In the genomic region with DNA sequence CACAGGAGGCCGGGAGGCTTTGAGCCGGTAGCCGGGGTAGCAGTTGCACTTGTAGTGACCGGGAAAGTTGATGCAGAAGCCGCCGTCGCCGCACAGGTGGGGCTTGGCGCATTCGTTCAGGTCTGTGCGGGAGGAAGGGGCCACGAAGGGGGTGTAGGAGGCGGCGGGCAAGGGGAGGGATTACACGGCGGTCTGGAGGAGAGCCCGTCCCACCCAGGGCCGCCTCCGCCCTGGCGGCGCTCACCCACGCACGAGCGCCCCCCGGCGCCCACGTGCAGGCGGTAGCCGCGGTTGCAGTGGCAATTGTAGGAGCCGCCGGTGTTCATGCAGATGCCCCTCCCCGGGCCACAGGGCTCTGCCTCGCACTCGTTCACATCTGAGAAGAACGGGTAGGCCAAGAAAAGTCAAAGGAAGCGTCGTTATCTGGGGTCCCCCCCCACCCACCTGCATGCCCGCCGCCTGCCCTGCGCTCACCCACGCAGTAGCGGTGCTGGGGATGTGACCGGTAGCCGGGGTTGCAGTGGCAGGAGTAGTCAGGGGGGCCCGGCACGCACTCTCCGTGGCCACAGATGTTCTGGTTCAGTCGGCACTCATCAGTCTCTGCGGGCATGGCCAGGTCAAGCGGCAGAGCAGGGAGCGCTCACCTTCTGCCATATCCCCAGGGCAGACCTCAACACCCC, we compare ENCODE assay signal across 15 cellular contexts. TPM values are rescaled to one million over a fixed set of nuclear protein-coding genes. Genes with fewer than 3 reads are reported as not detected.
DNase-seq lines count a peak whose midpoint lies in the region; ATAC-seq and TF ChIP-seq lines count a peak whose summit lies in the region.
"Had no signal": no experiment of that assay in that cellular context is flagged by ENCODE, and none has a peak within 500 bp of the region (broad histone marks: within the 10 kb centered on the region; RNA-seq: fewer than 3 reads in every experiment).

No MANE protein-coding gene starts in this region.

- no peaks in the 10 kb centered on the region for H3K79me2 ChIP-seq in OCI-LY7 (ENCODE audit: insufficient read depth, low read depth, low read length)

- no peak for ATAC-seq in activated naive CD8-positive, alpha-beta T cell treated with anti-CD3 and anti-CD28 coated beads, Interleukin-2, amount 10 ng/mL, durations not matched to agents 7 days and 5 days (ENCODE audit: low read depth)

- DNase-seq in activated T-cell treated with anti-CD3 and anti-CD28 coated beads, Interleukin-2, amount 50 U/mL, for 24 hours = no peak
- DNase-seq in activated T-cell treated with anti-CD3 and anti-CD28 coated beads for 4 hours (no peak), OCI-LY7 (ENCODE audit: low spot score) (peak; percentile 65), neuronal stem cell (ENCODE audit: low spot score) (no peak), foreskin melanocyte (no peak), C1 segment of cervical spinal cord (lab: John Stamatoyannopoulos, UW) (no peak)
- DNase-seq in activated naive CD8-positive, alpha-beta T cell treated with anti-CD3 and anti-CD28 coated beads, Interleukin-2, amount 10 ng/mL, durations not matched to agents 7 days and 5 days = peak; percentile 45
- DNase-seq in stimulated activated CD4-positive, alpha-beta T cell treated with anti-CD3 and anti-CD28 coated beads, Interleukin-4, amount 100 ng/mL, for 24 hours = no peak
- DNase-seq: activated naive CD4-positive, alpha-beta T cell treated with Interleukin-2 at 50 U/mL for 16 hours; DMS79 treated with DMSO at 0.1 percent for 48 hours; heart right ventricle; NCI-H1092 treated with DMSO at 0.1 percent for 48 hours; NCI-H446 had no signal

- peak overlapping the region; percentile 49 for H3K23ac ChIP-seq in neuronal stem cell (ENCODE audit: low read depth, low read length, poor library complexity)

- no TSS peak for BruUV-seq in OCI-LY7 (replicated peaks; lab: Mats Ljungman, UMichigan)

- TF ChIP-seq CTCF in OCI-LY7 (conservative IDR thresholded peaks at IDR 0.05; ENCODE audit: low read length) = peak; percentile 76

- peak overlapping the region; percentile 43 for H3K4ac ChIP-seq in neuronal stem cell (ENCODE audit: low read length)

- H3K27ac ChIP-seq in OCI-LY7 (ENCODE audit: low read depth, low read length, poor library complexity, severe bottlenecking) (peak overlapping the region; percentile 84), neuronal stem cell (replicated peaks; ENCODE audit: low read length) (no peak overlapping the region)
- H3K27ac ChIP-seq: epithelial cell of prostate, heart right ventricle had no signal

- H3K36me3 Mint-ChIP-seq in activated T-cell treated with anti-CD3 and anti-CD28 coated beads, Interleukin-2, amount 50 U/mL, for 24 hours (ENCODE audit: low read depth) = peaks cover 44% of the 10 kb centered on the region
- peaks cover 31% of the 10 kb centered on the region for H3K36me3 Mint-ChIP-seq in activated naive CD8-positive, alpha-beta T cell treated with anti-CD3 and anti-CD28 coated beads, Interleukin-2, amount 10 ng/mL, durations not matched to agents 7 days and 5 days

- H3K36me3 ChIP-seq in OCI-LY7 (ENCODE audit: insufficient read depth, low read length) (no peaks in the 10 kb centered on the region), neuronal stem cell (replicated peaks in 1 of 2; ENCODE audit: control insufficient read depth in 2 of 2, insufficient read depth in 2 of 2, low read length in 2 of 2) (peaks cover 0 to 17% of the 10 kb centered on the region in 2 donors)

- no peak overlapping the region for H2BK5ac ChIP-seq in neuronal stem cell (ENCODE audit: low read length)

- no peak overlapping the region for H3K14ac ChIP-seq in neuronal stem cell (ENCODE audit: low read length)

- peak overlapping the region; percentile 72 for H2AK5ac ChIP-seq in neuronal stem cell (ENCODE audit: low read depth, low read length)

- H2BK12ac ChIP-seq in neuronal stem cell (ENCODE audit: low read length) = no peak overlapping the region

- peak overlapping the region; percentile 17 for H3K27ac Mint-ChIP-seq in activated T-cell treated with anti-CD3 and anti-CD28 coated beads, Interleukin-2, amount 50 U/mL, for 24 hours
- peak overlapping the region; percentile 60 for H3K27ac Mint-ChIP-seq in activated naive CD8-positive, alpha-beta T cell treated with anti-CD3 and anti-CD28 coated beads, Interleukin-2, amount 10 ng/mL, durations not matched to agents 7 days and 5 days

- H3K9ac ChIP-seq in neuronal stem cell (ENCODE audit: low read depth, low read length, poor library complexity) = peak overlapping the region; percentile 36

- peaks cover 0 to 52% (median 5%) of the 10 kb centered on the region in 3 experiments for H3K27me3 ChIP-seq in neuronal stem cell (ENCODE audit: control insufficient read depth in 3 of 3, insufficient read depth in 3 of 3, low read depth in 1 of 3, low read length in 3 of 3)
- H3K27me3 ChIP-seq: heart right ventricle, vagina had no signal

- POLR2A ChIA-PET in OCI-LY7 (lab: Charles Lee) = interaction anchor here (0.8 kb wide), 1 partner anchor 67 kb away, joined by 3 read pairs; a partner anchor contains a TSS
- POLR2A ChIA-PET in activated naive CD8-positive, alpha-beta T cell treated with anti-CD3 and anti-CD28 coated beads, Interleukin-2, amount 10 ng/mL, durations not matched to agents 7 days and 5 days (lab: Charles Lee) = interaction anchor here (1.1 to 4.6 kb wide), 8 partner anchors 10 to 142 kb away, joined by 3 to 42 read pairs (median 4); a partner anchor contains a TSS

- H3K4me3 Mint-ChIP-seq in activated T-cell treated with anti-CD3 and anti-CD28 coated beads, Interleukin-2, amount 50 U/mL, for 24 hours = peak overlapping the region; percentile 68
- H3K4me3 Mint-ChIP-seq in activated naive CD8-positive, alpha-beta T cell treated with anti-CD3 and anti-CD28 coated beads, Interleukin-2, amount 10 ng/mL, durations not matched to agents 7 days and 5 days = peak overlapping the region; percentile 80

- H4K20me1 ChIP-seq in OCI-LY7 (ENCODE audit: insufficient read depth, low read length) = no peaks in the 10 kb centered on the region

- H3K9me3 ChIP-seq in OCI-LY7 (ENCODE audit: low read length) (no peaks in the 10 kb centered on the region), neuronal stem cell (replicated peaks in 1 of 2; ENCODE audit: control insufficient read depth in 2 of 2, insufficient read depth in 1 of 2, low read depth in 1 of 2, low read length in 2 of 2) (no peaks in the 10 kb centered on the region)
- H3K9me3 ChIP-seq: heart right ventricle, vagina had no signal

- peak overlapping the region; percentile 73 for H3K18ac ChIP-seq in neuronal stem cell (ENCODE audit: low read length)

- H4K91ac ChIP-seq in neuronal stem cell (ENCODE audit: low read depth, low read length, poor library complexity) = no peak overlapping the region

- no peaks in the 10 kb centered on the region for H3K27me3 Mint-ChIP-seq in activated T-cell treated with anti-CD3 and anti-CD28 coated beads, Interleukin-2, amount 50 U/mL, for 24 hours
- H3K27me3 Mint-ChIP-seq in activated naive CD8-positive, alpha-beta T cell treated with anti-CD3 and anti-CD28 coated beads, Interleukin-2, amount 10 ng/mL, durations not matched to agents 7 days and 5 days = no peaks in the 10 kb centered on the region

- no peak overlapping the region for H2BK120ac ChIP-seq in neuronal stem cell (ENCODE audit: low read depth, low read length)

- peaks cover 62% of the 10 kb centered on the region for H3K4me1 Mint-ChIP-seq in activated T-cell treated with anti-CD3 and anti-CD28 coated beads, Interleukin-2, amount 50 U/mL, for 24 hours (ENCODE audit: low read depth)
- H3K4me1 Mint-ChIP-seq in activated naive CD8-positive, alpha-beta T cell treated with anti-CD3 and anti-CD28 coated beads, Interleukin-2, amount 10 ng/mL, durations not matched to agents 7 days and 5 days = peaks cover 39% of the 10 kb centered on the region

- peaks cover 54% of the 10 kb centered on the region for H3K4me1 ChIP-seq in OCI-LY7 (ENCODE audit: insufficient read depth, low read length, poor library complexity, severe bottlenecking)
- H3K4me1 ChIP-seq in neuronal stem cell (ENCODE audit: control insufficient read depth in 2 of 2, insufficient read depth in 1 of 2, low read depth in 1 of 2, low read length in 2 of 2) = peaks cover 0 to 7% of the 10 kb centered on the region in 2 donors

- no peak overlapping the region for H4K8ac ChIP-seq in neuronal stem cell (ENCODE audit: low read depth, low read length)

- H3K4me3 ChIP-seq in OCI-LY7 (ENCODE audit: low read depth, low read length, poor library complexity, severe bottlenecking) (peak overlapping the region; percentile 65), neuronal stem cell (ENCODE audit: low read length in 2 of 2) (no peak overlapping the region)
- H3K4me3 ChIP-seq: vagina had no signal

- intact Hi-C loops in OCI-LY7 (cut with micrococcal nuclease; ENCODE audit: unreplicated experiment) = no loop called here

- H3K79me1 ChIP-seq in neuronal stem cell (ENCODE audit: low read depth, low read length) = peaks cover 5% of the 10 kb centered on the region

- H3K9me2 ChIP-seq in OCI-LY7 (ENCODE audit: insufficient read depth, low read length) = no peaks in the 10 kb centered on the region

- H2AFZ ChIP-seq in OCI-LY7 (ENCODE audit: low read length) = peak overlapping the region; percentile 38
- H2AFZ ChIP-seq in neuronal stem cell (ENCODE audit: low read length) = no peak overlapping the region

- CTCF ChIA-PET in OCI-LY7 (lab: Charles Lee; ENCODE audit: unreplicated experiment) = interaction anchor here (0.6 kb wide), 1 partner anchor 416 kb away, joined by 3 read pairs; no protein-coding TSS in a partner anchor

- peak overlapping the region; percentile 82 for H3K4me2 ChIP-seq in OCI-LY7 (ENCODE audit: low read length)
- H3K4me2 ChIP-seq in neuronal stem cell (ENCODE audit: insufficient read depth, low read length, poor library complexity, severe bottlenecking) = no peak overlapping the region

- no peaks in the 10 kb centered on the region for H3K9me3 Mint-ChIP-seq in activated T-cell treated with anti-CD3 and anti-CD28 coated beads, Interleukin-2, amount 50 U/mL, for 24 hours
- H3K9me3 Mint-ChIP-seq in activated naive CD8-positive, alpha-beta T cell treated with anti-CD3 and anti-CD28 coated beads, Interleukin-2, amount 10 ng/mL, durations not matched to agents 7 days and 5 days = no peaks in the 10 kb centered on the region

- WGBS in neuronal stem cell (ENCODE audit: extremely low coverage in 2 of 2, insufficient read length in 2 of 2, insufficient replicate concordance in 1 of 2), 2 donors = no CpG with 5 or more reads among the region's 52 CpGs

- H2BK15ac ChIP-seq in neuronal stem cell (ENCODE audit: low read length) = peak overlapping the region; percentile 31

RNA-seq across cellular contexts. Expression of a gene that starts 10.6 kb away (rescaled TPM):
- 11.2 and 17.4 TPM in 2 replicates for total RNA-seq in OCI-LY7 (2014; rRNA removed; shearing (Covaris generic))
- total RNA-seq in OCI-LY7 (2022) = 10.0 and 13.8 TPM in 2 replicates
- 100 to 1,000 TPM; 116 to 119 TPM for total RNA-seq in activated naive CD8-positive, alpha-beta T cell treated with anti-CD3 and anti-CD28 coated beads, Interleukin-2, amount 10 ng/mL, durations not matched to agents 7 days and 5 days
- 8.7 TPM for polyA plus RNA-seq in neuronal stem cell (2013, experiment 1 of 2)
- 8.6 TPM for polyA plus RNA-seq in neuronal stem cell (2013, experiment 2 of 2)

RNA-seq across cellular contexts. Expression of a gene that starts 22.7 kb away (rescaled TPM):
- 37.7 and 60.4 TPM in 2 replicates for total RNA-seq in OCI-LY7 (2014; rRNA removed; shearing (Covaris generic))
- total RNA-seq in OCI-LY7 (2022) = 35.9 and 43.4 TPM in 2 replicates
- 10 to 100 TPM; 27.2 to 30.0 TPM for total RNA-seq in activated naive CD8-positive, alpha-beta T cell treated with anti-CD3 and anti-CD28 coated beads, Interleukin-2, amount 10 ng/mL, durations not matched to agents 7 days and 5 days
- polyA plus RNA-seq in neuronal stem cell (2013, experiment 1 of 2) = 53.3 TPM
- polyA plus RNA-seq in neuronal stem cell (2013, experiment 2 of 2) = 50.3 TPM

RNA-seq across cellular contexts. Expression of a gene that starts 22.7 kb away (rescaled TPM):
- total RNA-seq in OCI-LY7 (2014; rRNA removed; shearing (Covaris generic)) = 43.2 and 56.8 TPM in 2 replicates
- total RNA-seq in OCI-LY7 (2022) = 62.9 and 70.0 TPM in 2 replicates
- total RNA-seq in activated naive CD8-positive, alpha-beta T cell treated with anti-CD3 and anti-CD28 coated beads, Interleukin-2, amount 10 ng/mL, durations not matched to agents 7 days and 5 days = 10 to 100 TPM; 74.2 to 74.9 TPM
- polyA plus RNA-seq in neuronal stem cell (2013, experiment 1 of 2) = 43.8 TPM
- polyA plus RNA-seq in neuronal stem cell (2013, experiment 2 of 2) = 47.1 TPM

RNA-seq across cellular contexts. Expression of a gene that starts 24.8 kb away (rescaled TPM):
- 16.1 and 26.4 TPM in 2 replicates for total RNA-seq in OCI-LY7 (2014; rRNA removed; shearing (Covaris generic))
- total RNA-seq in OCI-LY7 (2022) = 17.9 and 25.3 TPM in 2 replicates
- 10 to 100 TPM; 40.9 to 44.1 TPM for total RNA-seq in activated naive CD8-positive, alpha-beta T cell treated with anti-CD3 and anti-CD28 coated beads, Interleukin-2, amount 10 ng/mL, durations not matched to agents 7 days and 5 days
- polyA plus RNA-seq in neuronal stem cell (2013, experiment 1 of 2) = 50.9 TPM
- 50.0 TPM for polyA plus RNA-seq in neuronal stem cell (2013, experiment 2 of 2)

RNA-seq across cellular contexts. Expression of a gene that starts 28.3 kb away (rescaled TPM):
- total RNA-seq in OCI-LY7 (2014; rRNA removed; shearing (Covaris generic)) = 59.6 and 59.7 TPM in 2 replicates
- total RNA-seq in OCI-LY7 (2022) = 71.6 and 80.3 TPM in 2 replicates
- total RNA-seq in activated naive CD8-positive, alpha-beta T cell treated with anti-CD3 and anti-CD28 coated beads, Interleukin-2, amount 10 ng/mL, durations not matched to agents 7 days and 5 days = 100 to 1,000 TPM; 118 to 120 TPM
- polyA plus RNA-seq in neuronal stem cell (2013, experiment 1 of 2) = 7.3 TPM
- polyA plus RNA-seq in neuronal stem cell (2013, experiment 2 of 2) = 6.4 TPM

Comparison
In these comparisons a context has a peak if more than half of its experiments do, and no peak if none do; other contexts are left out.
1. DNase-seq: peak in OCI-LY7 (single experiment) and activated naive CD8-positive, alpha-beta T cell treated with anti-CD3 and anti-CD28 coated beads, Interleukin-2, amount 10 ng/mL, durations not matched to agents 7 days and 5 days (single experiment); none in activated T-cell treated with anti-CD3 and anti-CD28 coated beads, Interleukin-2, amount 50 U/mL, for 24 hours (single experiment), activated T-cell treated with anti-CD3 and anti-CD28 coated beads for 4 hours (single experiment), neuronal stem cell (single experiment), foreskin melanocyte (single experiment), stimulated activated CD4-positive, alpha-beta T cell treated with anti-CD3 and anti-CD28 coated beads, Interleukin-4, amount 100 ng/mL, for 24 hours (single experiment) and C1 segment of cervical spinal cord (0 of 14).
2. RNA of a gene that starts 10.6 kb away (total RNA-seq): 116 to 119 TPM in activated naive CD8-positive, alpha-beta T cell treated with anti-CD3 and anti-CD28 coated beads, Interleukin-2, amount 10 ng/mL, durations not matched to agents 7 days and 5 days; 10.0 to 17.4 TPM in OCI-LY7; every median in the first group is over 4 times any median in the second.